20 cellular contexts compared by ENCODE assay signal in the genomic region with DNA sequence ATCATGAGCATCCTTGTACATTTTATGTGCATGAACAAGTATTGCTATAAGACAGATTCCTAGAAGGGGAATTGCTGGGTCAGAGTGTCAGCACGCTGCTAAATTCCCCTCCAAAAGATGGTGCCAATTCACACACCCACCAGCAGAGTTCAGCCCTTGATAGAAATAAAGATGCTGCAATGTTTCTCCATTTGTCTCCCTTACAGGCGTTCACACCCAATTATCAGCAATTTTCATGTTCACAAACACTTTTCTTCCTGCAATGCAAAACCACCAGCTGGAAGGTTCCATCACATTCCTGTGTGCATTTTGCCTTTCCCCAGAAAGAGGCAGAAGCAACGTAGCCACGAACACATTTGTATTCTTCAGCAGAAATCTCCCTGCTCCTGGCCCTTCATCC. TPM values are rescaled to one million over a fixed set of nuclear protein-coding genes. Genes with fewer than 3 reads are reported as not detected.
DNase-seq lines count a peak whose midpoint lies in the region; ATAC-seq and TF ChIP-seq lines count a peak whose summit lies in the region.
"Had no signal": no experiment of that assay in that cellular context is flagged by ENCODE, and none has a peak within 500 bp of the region (broad histone marks: within the 10 kb centered on the region; RNA-seq: fewer than 3 reads in every experiment).

No MANE protein-coding gene starts in this region.

- H2BK5ac ChIP-seq in mesendoderm (ENCODE audit: low read length): no peak overlapping the region

- H4K5ac ChIP-seq in mesendoderm (ENCODE audit: low read length): no peak overlapping the region

- H3K79me2 ChIP-seq in mesendoderm (ENCODE audit: control insufficient read depth, insufficient read depth, low read length): peaks cover 4% of the 10 kb centered on the region

- H3K23ac ChIP-seq in mesendoderm (ENCODE audit: low read length): no peak overlapping the region

- H2BK15ac ChIP-seq in mesendoderm (replicated peaks; ENCODE audit: low read depth): no peak overlapping the region

- no peak overlapping the region for H3K4me2 ChIP-seq in mesendoderm (ENCODE audit: low read length)

- no peak overlapping the region for H2BK120ac ChIP-seq in mesendoderm (ENCODE audit: low read depth, low read length)

- H3K9ac ChIP-seq in mesendoderm (ENCODE audit: low read length): no peak overlapping the region

- TF ChIP-seq CTCF in mesothelial cell of epicardium (IDR thresholded peaks at IDR 0.05; ENCODE audit: unreplicated experiment): no peak

- no peak for ATAC-seq in HG03442 (IDR thresholded peaks at IDR 0.05; ENCODE audit: unreplicated experiment)
- no peak for ATAC-seq in GM21360 (IDR thresholded peaks at IDR 0.05; ENCODE audit: unreplicated experiment)
- ATAC-seq: activated CD4-positive, alpha-beta T cell treated with anti-CD3 and anti-CD28 coated beads for 36 hours; activated T-helper 17 cell treated with anti-CD3 and anti-CD28 coated beads, Interleukin-2, amount 50 U/mL, for 72 hours had no signal

- no peak overlapping the region for H3K27ac Mint-ChIP-seq in mesothelial cell of epicardium
- H3K27ac Mint-ChIP-seq: activated CD4-positive, alpha-beta T cell treated with anti-CD3 and anti-CD28 coated beads for 36 hours; activated naive CD8-positive, alpha-beta T cell treated with anti-CD3 and anti-CD28 coated beads, Interleukin-2, amount 10 ng/mL, durations not matched to agents 7 days and 5 days; activated T-helper 17 cell treated with anti-CD3 and anti-CD28 coated beads, Interleukin-2, amount 50 U/mL, for 72 hours; dendritic cell treated with granulocyte-macrophage colony-stimulating factor and Interleukin-4, amounts not matched to agents 40 ng/mL and 50 ng/mL, for 4 days; memory B cell; nephron had no signal

- WGBS in mesendoderm (ENCODE audit: extremely low coverage, insufficient coverage, low lambda C conversion rate): no CpG with 5 or more reads among the region's 4 CpGs

- H4K8ac ChIP-seq in mesendoderm (ENCODE audit: low read depth, low read length): no peak overlapping the region

- no peak overlapping the region for H3K4me3 Mint-ChIP-seq in mesothelial cell of epicardium
- H3K4me3 Mint-ChIP-seq: activated CD4-positive, alpha-beta T cell treated with anti-CD3 and anti-CD28 coated beads for 36 hours; activated naive CD8-positive, alpha-beta T cell treated with anti-CD3 and anti-CD28 coated beads, Interleukin-2, amount 10 ng/mL, durations not matched to agents 7 days and 5 days; activated T-helper 17 cell treated with anti-CD3 and anti-CD28 coated beads, Interleukin-2, amount 50 U/mL, for 72 hours; CD4-positive, CD25-positive, alpha-beta regulatory T cell; dendritic cell treated with granulocyte-macrophage colony-stimulating factor and Interleukin-4, amounts not matched to agents 40 ng/mL and 50 ng/mL, for 4 days; memory B cell had no signal

- no peaks in the 10 kb centered on the region for H3K9me3 Mint-ChIP-seq in mesothelial cell of epicardium
- H3K9me3 Mint-ChIP-seq: activated naive CD8-positive, alpha-beta T cell treated with anti-CD3 and anti-CD28 coated beads, Interleukin-2, amount 10 ng/mL, durations not matched to agents 7 days and 5 days; activated T-helper 17 cell treated with anti-CD3 and anti-CD28 coated beads, Interleukin-2, amount 50 U/mL, for 72 hours; CD4-positive, CD25-positive, alpha-beta regulatory T cell; dendritic cell treated with granulocyte-macrophage colony-stimulating factor and Interleukin-4, amounts not matched to agents 40 ng/mL and 50 ng/mL, for 4 days; memory B cell; nephron had no signal

- no peak overlapping the region for H3K4me3 ChIP-seq in mesendoderm (ENCODE audit: low read length)
- H3K4me3 ChIP-seq: vagina had no signal

- peaks cover 19% of the 10 kb centered on the region for H3K4me1 Mint-ChIP-seq in mesothelial cell of epicardium

- H3K56ac ChIP-seq in mesendoderm (ENCODE audit: low read length): no peak overlapping the region

- DNase-seq in D341Med (ENCODE audit: low spot score) (peak; percentile 32), NAMALWA (ENCODE audit: low spot score) (peak; percentile 16), RPMI8226 (peak; percentile 25), mesendoderm (peak; percentile 75), NCI-H1105 (lab: John Stamatoyannopoulos, UW) (no peak), mesothelial cell of epicardium (ENCODE audit: low spot score in 2 of 2, unreplicated experiment in 2 of 2) (no peak)
- DNase-seq: activated CD4-positive, alpha-beta T cell treated with anti-CD3 and anti-CD28 coated beads for 36 hours; activated naive CD8-positive, alpha-beta T cell treated with anti-CD3 and anti-CD28 coated beads, Interleukin-2, amount 10 ng/mL, durations not matched to agents 7 days and 5 days; brain microvascular endothelial cell; CD4-positive, CD25-positive, alpha-beta regulatory T cell; foreskin melanocyte; NCI-H2081 treated with DMSO at 0.1 percent for 48 hours had no signal

- H3K36me3 Mint-ChIP-seq in mesothelial cell of epicardium: no peaks in the 10 kb centered on the region
- H3K36me3 Mint-ChIP-seq: activated naive CD8-positive, alpha-beta T cell treated with anti-CD3 and anti-CD28 coated beads, Interleukin-2, amount 10 ng/mL, durations not matched to agents 7 days and 5 days; CD4-positive, CD25-positive, alpha-beta regulatory T cell; memory B cell had no signal

- H3K18ac ChIP-seq in mesendoderm (ENCODE audit: low read length): no peak overlapping the region

- H3K27me3 Mint-ChIP-seq in mesothelial cell of epicardium (ENCODE audit: low read depth): peaks cover 43% of the 10 kb centered on the region
- H3K27me3 Mint-ChIP-seq: memory B cell had no signal

- H3K36me3 ChIP-seq in mesendoderm (ENCODE audit: control insufficient read depth, insufficient read depth, low read length): no peaks in the 10 kb centered on the region
- H3K36me3 ChIP-seq: brain microvascular endothelial cell, vagina had no signal

- H2AK5ac ChIP-seq in mesendoderm (ENCODE audit: low read length): no peak overlapping the region

- H3K27ac ChIP-seq in mesendoderm (ENCODE audit: low read depth, low read length): no peak overlapping the region
- H3K27ac ChIP-seq: brain microvascular endothelial cell, RWPE1, vagina had no signal

- peaks cover 8% of the 10 kb centered on the region for H3K27me3 ChIP-seq in mesendoderm (ENCODE audit: insufficient read depth, low read length, poor library complexity)
- H3K27me3 ChIP-seq: brain microvascular endothelial cell, vagina had no signal

- H3K4me1 ChIP-seq in mesendoderm (ENCODE audit: control insufficient read depth, low read depth, low read length): no peaks in the 10 kb centered on the region

- no peak overlapping the region for H3K4ac ChIP-seq in mesendoderm (ENCODE audit: low read depth, low read length)

- peaks cover 4% of the 10 kb centered on the region for H3K79me1 ChIP-seq in mesendoderm (ENCODE audit: low read length)

RNA-seq across cellular contexts. Expression of gene TAMM41, which starts 3.3 kb away (rescaled TPM):
- 18.7 TPM for polyA plus RNA-seq in mesendoderm (2013, experiment 1 of 2)
- 17.5 TPM for polyA plus RNA-seq in mesendoderm (2013, experiment 2 of 2)
- total RNA-seq in mesothelial cell of epicardium: 27.4 to 30.9 TPM (median 27.7 TPM) in 3 replicates

Comparison
In these comparisons a context has a peak if more than half of its experiments do, and no peak if none do; other contexts are left out.
1. DNase-seq: peak in D341Med (single experiment), NAMALWA (single experiment), RPMI8226 (single experiment) and mesendoderm (single experiment); none in NCI-H1105 (single experiment) and mesothelial cell of epicardium (0 of 2).